ENCODE assay signal across 8 cellular contexts in the genomic region with DNA sequence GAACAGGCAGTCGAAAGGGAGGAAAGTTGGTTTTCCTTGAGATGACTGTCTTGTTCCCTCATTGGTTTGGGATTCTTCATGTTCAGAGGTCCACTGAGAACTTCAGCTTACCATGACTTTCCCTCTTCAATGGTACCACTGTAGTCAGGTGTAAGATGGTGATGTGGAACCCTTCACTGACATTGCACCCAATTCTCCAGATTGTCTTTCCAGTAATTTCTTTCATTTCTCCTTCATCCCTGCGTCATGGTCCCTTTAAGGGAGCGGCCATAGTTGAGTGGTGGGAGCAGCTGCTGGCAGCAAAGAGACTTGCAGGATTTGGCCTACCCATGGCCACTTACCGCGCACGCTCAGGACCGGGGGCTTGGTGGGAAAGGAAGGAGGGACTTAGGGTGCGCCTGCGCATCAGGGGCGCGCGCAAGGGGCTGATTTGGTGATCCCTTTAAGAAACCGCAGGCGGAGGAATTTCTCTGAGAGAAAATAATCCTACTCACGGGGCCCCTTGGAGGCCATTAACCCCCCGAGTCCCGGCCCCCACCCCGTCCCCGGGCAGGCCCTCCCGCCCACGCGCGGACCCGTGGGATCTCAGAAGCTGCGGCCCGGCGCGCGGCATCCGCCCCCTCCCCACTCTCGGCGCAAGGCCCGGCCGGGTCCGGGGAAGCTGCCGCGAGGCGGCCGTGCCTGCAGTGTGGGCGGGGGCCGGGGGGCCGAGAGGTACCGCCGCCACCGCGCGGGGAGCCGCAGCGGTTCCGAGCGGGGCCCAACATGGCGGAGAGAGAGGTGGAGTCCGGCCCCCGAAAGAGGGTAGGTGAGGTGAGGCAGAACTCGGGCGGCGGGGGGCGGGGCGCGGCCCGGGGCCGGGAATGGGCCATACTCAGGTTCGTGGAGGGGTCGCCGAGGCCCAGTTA. TPM values are rescaled to one million over a fixed set of nuclear protein-coding genes. Genes with fewer than 3 reads are reported as not detected.
DNase-seq lines count a peak whose midpoint lies in the region; ATAC-seq and TF ChIP-seq lines count a peak whose summit lies in the region.

ZMYM4 (plus strand) TSS at position 428 of the 908 bp plus-strand sequence; CDS start at position 766, 338 bp downstream.

- H3K36me3 Mint-ChIP-seq in T-helper 17 cell (ENCODE audit: low read depth), result peaks cover 5% of the 10 kb centered on the region

- peak within 1 kb of the TSS; percentile 62 for H3K27ac Mint-ChIP-seq in T-helper 17 cell

- H3K4me1 ChIP-seq in prostate gland (replicated peaks) (peaks cover 3% of the 10 kb centered on the region), urinary bladder (ENCODE audit: insufficient read depth) (peaks cover 2% of the 10 kb centered on the region)

- TF ChIP-seq CTCF in GM12873 (IDR thresholded peaks at IDR 0.05; ENCODE audit: insufficient read depth, low read depth, low read length, missing control alignments) (peak; percentile 24), prostate gland (IDR thresholded peaks at IDR 0.05) (peak in 1 of 4 experiments; percentile 12)

- H3K4me3 ChIP-seq in prostate gland (peak within 1 kb of the TSS; percentile 93 to 97), urinary bladder (ENCODE audit: low read depth, low read length) (peak within 1 kb of the TSS; percentile 95)

- peaks cover 21% of the 10 kb centered on the region for H3K4me1 Mint-ChIP-seq in T-helper 17 cell

- peaks cover 23% of the 10 kb centered on the region for H3K27me3 Mint-ChIP-seq in T-helper 17 cell

- ATAC-seq in HG02798 (IDR thresholded peaks at IDR 0.05; ENCODE audit: poor library complexity, unreplicated experiment) (peak; percentile 90), T-helper 17 cell (peak; percentile 93), left ventricle myocardium superior (peak; percentile 98)

- H3K36me3 ChIP-seq in prostate gland (no peaks in the 10 kb centered on the region), urinary bladder (ENCODE audit: insufficient read depth) (no peaks in the 10 kb centered on the region)

- no peak for TF ChIP-seq POLR2A in prostate gland (IDR thresholded peaks at IDR 0.05)

- 6% methylated on average over 17 of the region's 65 CpGs for WGBS in prostate gland
- WGBS in urinary bladder, result 2% methylated on average over 65 of the region's 65 CpGs

- DNase-seq in NCI-H146 (lab: John Stamatoyannopoulos, UW) (peak; percentile 95), T-helper 17 cell (peak; percentile 63 to 77 (median 74)), amygdala (lab: John Stamatoyannopoulos, UW) (peak; percentile 17 to 91 (median 82)), left ventricle myocardium superior (peak; percentile 95), prostate gland (ENCODE audit: low spot score) (peak; percentile 76)

- H3K4me3 Mint-ChIP-seq in T-helper 17 cell, result peak within 1 kb of the TSS; percentile 92

- no peaks in the 10 kb centered on the region for H3K9me3 ChIP-seq in T-helper 17 cell (ENCODE audit: control insufficient read depth, low read length, poor library complexity, severe bottlenecking)
- H3K9me3 ChIP-seq in prostate gland, result no peaks in the 10 kb centered on the region

- peak within 1 kb of the TSS; percentile 79 to 92 for H3K27ac ChIP-seq in prostate gland
- H3K27ac ChIP-seq in urinary bladder (ENCODE audit: low read depth), result peak within 1 kb of the TSS; percentile 85

- intact Hi-C loops in left ventricle myocardium superior (cut with micrococcal nuclease) (no loop called here), prostate gland (cut with DNase I) (no loop called here)

- H3K27me3 ChIP-seq in prostate gland (replicated peaks; ENCODE audit: insufficient read depth), result no peaks in the 10 kb centered on the region

RNA-seq across cellular contexts. Expression of gene ZMYM4, which starts in this region (rescaled TPM):
- total RNA-seq in T-helper 17 cell (10 to 100 TPM; 32.0 to 37.3 TPM), left ventricle myocardium superior (34.9 TPM), prostate gland (10 to 100 TPM; 34.9 to 42.1 TPM), urinary bladder (75.3 TPM)
- polyA plus RNA-seq in urinary bladder, result 14.1 TPM

Comparison
In these comparisons a context has a peak if more than half of its experiments do, and no peak if none do; other contexts are left out.
1. Peak in every context shown above with its lines: DNase-seq, ATAC-seq, H3K4me3 ChIP-seq and H3K27ac ChIP-seq.